ENCODE assay signal across 8 cellular contexts in the genomic region with DNA sequence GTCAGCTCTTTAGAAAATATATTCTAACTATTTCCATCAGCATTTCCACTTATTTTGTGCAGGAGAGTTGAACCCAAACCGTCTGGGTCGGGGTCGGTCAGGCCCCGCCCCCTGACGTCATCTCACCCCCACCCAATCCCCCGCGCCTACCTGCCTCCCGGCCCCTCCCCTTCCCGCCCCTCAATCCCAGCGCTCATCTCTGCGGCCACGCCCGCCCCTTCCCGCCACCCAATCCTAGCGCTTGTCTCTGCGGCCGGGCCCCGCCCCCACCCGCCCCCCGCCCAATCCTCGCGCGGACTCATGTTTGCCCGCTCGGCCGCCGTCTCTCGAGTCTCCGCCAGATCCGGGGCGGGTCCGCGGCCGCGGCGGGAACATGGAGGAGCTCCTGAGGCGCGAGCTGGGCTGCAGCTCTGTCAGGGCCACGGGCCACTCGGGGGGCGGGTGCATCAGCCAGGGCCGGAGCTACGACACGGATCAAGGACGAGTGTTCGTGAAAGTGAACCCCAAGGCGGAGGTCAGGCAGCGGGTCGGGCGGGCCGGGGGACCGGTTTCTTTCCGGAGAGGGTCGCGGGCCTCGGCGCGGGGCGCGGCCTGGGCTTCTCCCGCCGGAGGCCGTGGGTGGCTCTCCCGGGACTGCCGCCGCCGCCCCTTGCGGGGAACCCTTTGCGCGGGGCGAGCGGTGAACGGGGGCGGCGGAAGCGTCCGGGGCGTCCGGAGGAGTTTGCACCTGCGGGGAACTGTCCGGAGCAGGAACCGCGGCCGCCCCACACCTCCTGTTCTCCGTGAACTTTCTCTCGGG. TPM values are rescaled to one million over a fixed set of nuclear protein-coding genes. Genes with fewer than 3 reads are reported as not detected.
DNase-seq lines count a peak whose midpoint lies in the region; ATAC-seq and TF ChIP-seq lines count a peak whose summit lies in the region.

Gene FN3KRP, plus strand, starts transcription at position 324 of the 799 bp plus-strand sequence. Its CDS starts 50 bp downstream, at position 374.

- ATAC-seq in GM18511 (IDR thresholded peaks at IDR 0.05; ENCODE audit: unreplicated experiment) (peak; percentile 79), HG03095 (IDR thresholded peaks at IDR 0.05; ENCODE audit: unreplicated experiment) (peak; percentile 67), HG03457 (IDR thresholded peaks at IDR 0.05; ENCODE audit: unreplicated experiment) (no peak)

- peak within 1 kb of the TSS; percentile 70 for H3K27ac ChIP-seq in VCaP

- CTCF ChIA-PET in MCF 10A (lab: Yijun Ruan, JAX): no interaction called here

- H3K36me3 ChIP-seq in skeletal muscle satellite cell (ENCODE audit: insufficient read depth, low read length): peaks cover 8% of the 10 kb centered on the region

- H3K36me3 Mint-ChIP-seq in MCF 10A (ENCODE audit: insufficient read depth, unreplicated experiment): peaks cover 31% of the 10 kb centered on the region

- peaks cover 15% of the 10 kb centered on the region for H3K4me1 Mint-ChIP-seq in MCF 10A (ENCODE audit: insufficient read depth, unreplicated experiment)

- intact Hi-C loops in MCF 10A (cut with micrococcal nuclease): no loop called here

- H3K27ac Mint-ChIP-seq in MCF 10A (ENCODE audit: low read depth, unreplicated experiment): peak within 1 kb of the TSS; percentile 57

- no peaks in the 10 kb centered on the region for H3K27me3 ChIP-seq in skeletal muscle satellite cell (ENCODE audit: control insufficient read depth, insufficient read depth, low read length)

- no TSS peak for BruUV-seq in MCF 10A (replicated peaks; lab: Mats Ljungman, UMichigan)

- peak within 1 kb of the TSS; percentile 92 for H3K9ac ChIP-seq in skeletal muscle satellite cell (ENCODE audit: low read depth, low read length)

- H3K9me3 Mint-ChIP-seq in MCF 10A (ENCODE audit: unreplicated experiment): no peaks in the 10 kb centered on the region

- H3K9me3 ChIP-seq in iPS-18c (ENCODE audit: control insufficient read depth, insufficient read depth, low read length): no peaks in the 10 kb centered on the region
- no peaks in the 10 kb centered on the region for H3K9me3 ChIP-seq in skeletal muscle satellite cell (replicated peaks; ENCODE audit: low read length)

- H3K4me3 Mint-ChIP-seq in MCF 10A (ENCODE audit: unreplicated experiment): peak within 1 kb of the TSS; percentile 89

- no peaks in the 10 kb centered on the region for H3K27me3 Mint-ChIP-seq in MCF 10A (ENCODE audit: insufficient read depth, unreplicated experiment)

- H3K4me2 ChIP-seq in skeletal muscle satellite cell (ENCODE audit: low read length): peak within 1 kb of the TSS; percentile 99

- DNase-seq in NCI-H2196 (lab: John Stamatoyannopoulos, UW; ENCODE audit: unreplicated experiment) (peak; percentile 98), MCF 10A (ENCODE audit: unreplicated experiment) (peak; percentile 94)

- POLR2A ChIA-PET in MCF 10A (lab: Yijun Ruan, JAX): interaction anchor here (0.6 to 2.1 kb wide), 14 partner anchors 11 to 1474 kb away, joined by 3 to 11 read pairs (median 4); partner anchors contain the start of genes RAB40B and WDR45B

- H3K4me3 ChIP-seq in iPS-18c (ENCODE audit: insufficient read depth, low read depth, low read length) (peak within 1 kb of the TSS; percentile 88), skeletal muscle satellite cell (ENCODE audit: low read length) (peak within 1 kb of the TSS; percentile 94)

- peaks cover 13% of the 10 kb centered on the region for H3K4me1 ChIP-seq in skeletal muscle satellite cell (ENCODE audit: control insufficient read depth, insufficient read depth, low read length)

- no peak for TF ChIP-seq CTCF in VCaP (conservative IDR thresholded peaks at IDR 0.05)
- TF ChIP-seq CTCF in MCF 10A (IDR thresholded peaks at IDR 0.05; ENCODE audit: unreplicated experiment): no peak

RNA-seq across cellular contexts. Expression of gene FN3KRP, which starts in this region (rescaled TPM):
- 21.5 and 24.4 TPM in 2 replicates for total RNA-seq in MCF 10A (2022)
- total RNA-seq in skeletal muscle satellite cell (2012; rRNA removed): 10.4 and 10.9 TPM in 2 replicates
